ENCODE assay signal across 9 cellular contexts in the genomic region with DNA sequence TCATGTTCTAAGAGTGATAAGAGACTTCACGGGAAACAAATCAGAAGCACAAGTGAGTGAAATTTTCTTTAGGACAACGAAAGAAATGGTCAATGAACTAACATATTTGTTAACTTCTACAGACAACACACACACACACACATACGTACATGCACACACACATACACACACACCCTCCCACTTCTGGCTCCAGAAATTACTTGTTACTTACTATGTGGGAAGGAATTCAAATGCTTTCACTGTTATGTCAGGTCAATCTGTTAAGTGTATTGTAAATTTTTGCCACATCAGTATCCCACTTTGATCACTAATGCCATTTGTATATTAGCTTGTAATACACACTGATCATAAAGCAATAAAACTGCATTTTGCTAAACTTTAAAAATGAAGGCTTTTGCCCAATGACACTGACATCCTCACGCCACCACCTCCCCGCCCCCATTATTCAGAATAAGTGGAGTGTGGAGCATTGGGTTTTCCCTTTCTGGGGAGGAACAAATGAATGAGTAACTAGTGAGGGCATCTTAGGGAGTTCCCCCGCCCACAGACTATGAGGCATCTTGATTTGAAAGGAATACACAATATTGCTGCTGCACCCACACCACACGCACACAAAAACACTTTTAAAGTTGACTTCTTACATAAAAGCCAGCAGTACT.
DNase-seq lines count a peak whose midpoint lies in the region; ATAC-seq and TF ChIP-seq lines count a peak whose summit lies in the region.
"Had no signal": no experiment of that assay in that cellular context is flagged by ENCODE, and none has a peak within 500 bp of the region (broad histone marks: within the 10 kb centered on the region; RNA-seq: fewer than 3 reads in every experiment).

No MANE protein-coding gene starts in this region.

- H4K20me1 ChIP-seq in smooth muscle cell (ENCODE audit: low read depth): no peaks in the 10 kb centered on the region

- 64% methylated on average over 7 of the region's 7 CpGs for WGBS in smooth muscle cell (ENCODE audit: low lambda C conversion rate)
- WGBS in transverse colon (ENCODE audit: low coverage in 1 of 2), 2 donors: 69 to 88% methylated on average over 7 of the region's 7 CpGs
- WGBS in sigmoid colon, 2 donors: 74 to 88% methylated on average over 7 of the region's 7 CpGs

- peak; percentile 60 for ATAC-seq in GM19452 (IDR thresholded peaks at IDR 0.05; ENCODE audit: unreplicated experiment)

- in situ Hi-C loops in transverse colon (cut with MboI; ENCODE audit: low pct_ligation_motif_present in 1 of 4, low pct_unique_long_range_greater_than_20kb in 1 of 4, low sequenced_read_pairs in 3 of 4): no loop called here

- peaks cover 10% of the 10 kb centered on the region for H3K36me3 Mint-ChIP-seq in activated naive CD4-positive, alpha-beta T cell treated with anti-CD3 and anti-CD28 coated beads, Interleukin-2, amount 10 ng/mL, durations not matched to agents 7 days and 5 days

- H3K4me2 ChIP-seq in smooth muscle cell: peak overlapping the region; percentile 37

- intact Hi-C loops in transverse colon (cut with DNase I; ENCODE audit: low total_unique reads): no loop called here
- intact Hi-C loops in sigmoid colon (cut with DNase I): loop anchor here (5.0 kb wide), 1 partner anchor 72 kb away; no protein-coding TSS in a partner anchor

- TF ChIP-seq EP300 in transverse colon (IDR thresholded peaks at IDR 0.05; ENCODE audit: low read depth): no peak
- TF ChIP-seq EP300 in sigmoid colon (IDR thresholded peaks at IDR 0.05): no peak

- CTCF ChIA-PET in activated naive CD4-positive, alpha-beta T cell treated with anti-CD3 and anti-CD28 coated beads, Interleukin-2, amount 10 ng/mL, durations not matched to agents 7 days and 5 days (lab: Charles Lee): interaction anchor here (1.2 kb wide), 1 partner anchor 79 kb away, joined by 4 read pairs; no protein-coding TSS in a partner anchor

- H3K27ac ChIP-seq in smooth muscle cell (ENCODE audit: low read depth) (peak overlapping the region; percentile 92), transverse colon (no peak overlapping the region), sigmoid colon (no peak overlapping the region)

- H3K9me3 ChIP-seq in smooth muscle cell (replicated peaks; ENCODE audit: low read depth) (no peaks in the 10 kb centered on the region), transverse colon (no peaks in the 10 kb centered on the region), sigmoid colon (no peaks in the 10 kb centered on the region)

- peaks cover 30% of the 10 kb centered on the region for H3K4me1 ChIP-seq in smooth muscle cell (ENCODE audit: low read depth)
- peaks cover 0 to 41% (median 17%) of the 10 kb centered on the region in 4 donors for H3K4me1 ChIP-seq in transverse colon
- H3K4me1 ChIP-seq in sigmoid colon: peaks cover 0 to 66% (median 47%) of the 10 kb centered on the region in 4 donors

- H3K79me2 ChIP-seq in smooth muscle cell (ENCODE audit: low read depth): peaks cover 57% of the 10 kb centered on the region

- H3K9ac ChIP-seq in smooth muscle cell (ENCODE audit: low read depth): peak overlapping the region; percentile 57

- H3K27ac Mint-ChIP-seq in activated naive CD4-positive, alpha-beta T cell treated with anti-CD3 and anti-CD28 coated beads, Interleukin-2, amount 10 ng/mL, durations not matched to agents 7 days and 5 days: no peak overlapping the region

- H3K36me3 ChIP-seq in smooth muscle cell (ENCODE audit: low read depth): no peaks in the 10 kb centered on the region
- H3K36me3 ChIP-seq in transverse colon: no peaks in the 10 kb centered on the region
- H3K36me3 ChIP-seq in sigmoid colon: no peaks in the 10 kb centered on the region

- H3K27me3 Mint-ChIP-seq in activated naive CD4-positive, alpha-beta T cell treated with anti-CD3 and anti-CD28 coated beads, Interleukin-2, amount 10 ng/mL, durations not matched to agents 7 days and 5 days: no peaks in the 10 kb centered on the region

- H3K27me3 ChIP-seq in smooth muscle cell (ENCODE audit: low read depth): no peaks in the 10 kb centered on the region
- no peaks in the 10 kb centered on the region for H3K27me3 ChIP-seq in transverse colon
- H3K27me3 ChIP-seq in sigmoid colon: no peaks in the 10 kb centered on the region

- H3F3A ChIP-seq in smooth muscle cell (ENCODE audit: low read depth): peaks cover 33% of the 10 kb centered on the region

- H3K4me3 Mint-ChIP-seq in activated naive CD4-positive, alpha-beta T cell treated with anti-CD3 and anti-CD28 coated beads, Interleukin-2, amount 10 ng/mL, durations not matched to agents 7 days and 5 days: no peak overlapping the region
- H3K4me3 Mint-ChIP-seq: neural crest cell had no signal

- DNase-seq in NCI-H226 (peak; percentile 64), smooth muscle cell (lab: John Stamatoyannopoulos, UW; ENCODE audit: unreplicated experiment) (no peak), transverse colon (no peak), sigmoid colon (no peak), midbrain (lab: John Stamatoyannopoulos, UW) (no peak), GF-D8 (lab: John Stamatoyannopoulos, UW) (no peak)
- DNase-seq in activated naive CD4-positive, alpha-beta T cell treated with anti-CD3 and anti-CD28 coated beads, Interleukin-2, amount 10 ng/mL, durations not matched to agents 7 days and 5 days: peak; percentile 30

- peaks cover 32% of the 10 kb centered on the region for H3K4me1 Mint-ChIP-seq in activated naive CD4-positive, alpha-beta T cell treated with anti-CD3 and anti-CD28 coated beads, Interleukin-2, amount 10 ng/mL, durations not matched to agents 7 days and 5 days

- TF ChIP-seq POLR2A in transverse colon (IDR thresholded peaks at IDR 0.05) (no peak), sigmoid colon (IDR thresholded peaks at IDR 0.05) (no peak)

- TF ChIP-seq CTCF in smooth muscle cell (IDR thresholded peaks at IDR 0.05; ENCODE audit: borderline replicate concordance, insufficient read depth, poor library complexity, severe bottlenecking) (no peak), transverse colon (IDR thresholded peaks at IDR 0.05) (no peak), sigmoid colon (IDR thresholded peaks at IDR 0.05) (no peak)

- no peaks in the 10 kb centered on the region for H3K9me3 Mint-ChIP-seq in activated naive CD4-positive, alpha-beta T cell treated with anti-CD3 and anti-CD28 coated beads, Interleukin-2, amount 10 ng/mL, durations not matched to agents 7 days and 5 days

- H3K4me3 ChIP-seq in smooth muscle cell (no peak overlapping the region), transverse colon (no peak overlapping the region), sigmoid colon (no peak overlapping the region)

- H2AFZ ChIP-seq in smooth muscle cell (ENCODE audit: low read depth): no peak overlapping the region

Comparison
In these comparisons a context has a peak if more than half of its experiments do, and no peak if none do; other contexts are left out.
1. DNase-seq: peak in NCI-H226 (single experiment) and activated naive CD4-positive, alpha-beta T cell treated with anti-CD3 and anti-CD28 coated beads, Interleukin-2, amount 10 ng/mL, durations not matched to agents 7 days and 5 days (single experiment); none in smooth muscle cell (single experiment), transverse colon (single experiment), sigmoid colon (single experiment), midbrain (single experiment) and GF-D8 (single experiment).